ENCODE assay signal across 18 cellular contexts in genomic region chr14:23145794-23146422, GRCh38. TPM values are rescaled to one million over a fixed set of nuclear protein-coding genes. Genes with fewer than 3 reads are reported as not detected.
DNase-seq lines count a peak whose midpoint lies in the region; ATAC-seq and TF ChIP-seq lines count a peak whose summit lies in the region.
"Had no signal": no experiment of that assay in that cellular context is flagged by ENCODE, and none has a peak within 500 bp of the region (broad histone marks: within the 10 kb centered on the region; RNA-seq: fewer than 3 reads in every experiment).

No MANE protein-coding gene starts in this region.

- peaks cover 15% of the 10 kb centered on the region for H3K4me1 Mint-ChIP-seq in neural progenitor cell

- TF ChIP-seq POLR2A in esophagus muscularis mucosa (IDR thresholded peaks at IDR 0.05; ENCODE audit: low read depth): no peak
- no peak for TF ChIP-seq POLR2A in upper lobe of left lung (IDR thresholded peaks at IDR 0.05)

- H3K4me2 ChIP-seq in neural progenitor cell: peak overlapping the region; percentile 17

- H3K79me2 ChIP-seq in neural progenitor cell (ENCODE audit: low read depth): no peaks in the 10 kb centered on the region

- ATAC-seq in RWPE2 (ENCODE audit: low read depth): no peak; the same call in 2 of the 3 replicates
- ATAC-seq in upper lobe of left lung (ENCODE audit: low FRiP score in 2 of 2): peak; percentile 6 to 74
- ATAC-seq: CD8-positive, alpha-beta T cell; Panc1 had no signal

- H3K9ac ChIP-seq in neural progenitor cell: no peak overlapping the region

- TF ChIP-seq CTCF in RWPE2 (IDR thresholded peaks at IDR 0.05; ENCODE audit: poor library complexity, severe bottlenecking) (no peak), esophagus muscularis mucosa (IDR thresholded peaks at IDR 0.05) (no peak), neural progenitor cell (IDR thresholded peaks at IDR 0.05) (no peak), upper lobe of left lung (IDR thresholded peaks at IDR 0.05) (no peak)

- H2AFZ ChIP-seq in neural progenitor cell (replicated peaks): no peak overlapping the region

- peaks cover 6% of the 10 kb centered on the region for H4K20me1 ChIP-seq in neural progenitor cell (ENCODE audit: low read depth)

- DNase-seq in RWPE2 (ENCODE audit: low spot score) (no peak), esophagus muscularis mucosa (ENCODE audit: extremely low spot score) (no peak), neural progenitor cell (ENCODE audit: low spot score) (no peak), upper lobe of left lung (no peak), NCI-H1694 treated with DMSO at 0.1 percent for 48 hours (lab: John Stamatoyannopoulos, UW) (no peak), retina (no peak), EL (no peak)
- DNase-seq in stimulated activated naive CD4-positive, alpha-beta T cell (lab: John Stamatoyannopoulos, UW): no peak
- DNase-seq: CD8-positive, alpha-beta T cell; central memory CD4-positive, alpha-beta T cell; stimulated activated CD4-positive, alpha-beta T cell treated with anti-CD3 and anti-CD28 coated beads, Interleukin-4, amount 100 ng/mL, for 24 hours had no signal

- peak overlapping the region; percentile 55 for H3K27ac Mint-ChIP-seq in neural progenitor cell
- H3K27ac Mint-ChIP-seq: activated CD8-positive, alpha-beta T cell treated with anti-CD3 and anti-CD28 coated beads for 36 hours; CD8-positive, alpha-beta T cell; stimulated activated naive CD8-positive, alpha-beta T cell treated with anti-CD3 and anti-CD28 coated beads, Interleukin-15, Interleukin-2, amounts not matched to agents 100 ng/mL and 50 ng/mL, for 24 hours; T-helper 2 cell treated with Interferon-gamma antibody and Interleukin-4, amounts not matched to agents 5 μg/mL and 100 μg/mL, for 36 hours had no signal

- TF ChIP-seq EP300 in esophagus muscularis mucosa (IDR thresholded peaks at IDR 0.05): peak; percentile 84
- TF ChIP-seq EP300 in upper lobe of left lung (IDR thresholded peaks at IDR 0.05): peak in 2 of 4 donors; percentile 12 to 62

- no peak overlapping the region for H3K4me3 Mint-ChIP-seq in neural progenitor cell
- H3K4me3 Mint-ChIP-seq: activated CD8-positive, alpha-beta T cell treated with anti-CD3 and anti-CD28 coated beads for 36 hours; CD8-positive, alpha-beta T cell; stimulated activated naive CD8-positive, alpha-beta T cell treated with anti-CD3 and anti-CD28 coated beads, Interleukin-15, Interleukin-2, amounts not matched to agents 100 ng/mL and 50 ng/mL, for 24 hours; T-helper 2 cell treated with Interferon-gamma antibody and Interleukin-4, amounts not matched to agents 5 μg/mL and 100 μg/mL, for 36 hours had no signal

- H3K4me1 ChIP-seq in RWPE2 (ENCODE audit: insufficient read depth, poor library complexity, severe bottlenecking) (peaks cover 14% of the 10 kb centered on the region), esophagus muscularis mucosa (peaks cover 53 to 97% (median 92%) of the 10 kb centered on the region in 4 donors), neural progenitor cell (peaks cover 10% of the 10 kb centered on the region), upper lobe of left lung (peaks cover 0 to 21% (median 5%) of the 10 kb centered on the region in 4 donors)

- H3K36me3 ChIP-seq in RWPE2 (ENCODE audit: low read depth): no peaks in the 10 kb centered on the region
- peaks cover 0 to 13% (median 2%) of the 10 kb centered on the region in 4 donors for H3K36me3 ChIP-seq in esophagus muscularis mucosa
- no peaks in the 10 kb centered on the region for H3K36me3 ChIP-seq in neural progenitor cell
- no peaks in the 10 kb centered on the region for H3K36me3 ChIP-seq in upper lobe of left lung
- H3K36me3 ChIP-seq: HAP-1 had no signal

- intact Hi-C loops in esophagus muscularis mucosa (cut with DNase I): no loop called here

- no peaks in the 10 kb centered on the region for H3K27me3 ChIP-seq in RWPE2 (ENCODE audit: insufficient read depth, poor library complexity, severe bottlenecking)
- H3K27me3 ChIP-seq in esophagus muscularis mucosa: no peaks in the 10 kb centered on the region
- no peaks in the 10 kb centered on the region for H3K27me3 ChIP-seq in neural progenitor cell
- no peaks in the 10 kb centered on the region for H3K27me3 ChIP-seq in upper lobe of left lung

- peaks cover 4% of the 10 kb centered on the region for H3F3A ChIP-seq in neural progenitor cell (ENCODE audit: low read depth)

- H3K4me3 ChIP-seq in RWPE2 (ENCODE audit: severe bottlenecking) (no peak overlapping the region), esophagus muscularis mucosa (no peak overlapping the region), neural progenitor cell (no peak overlapping the region), upper lobe of left lung (no peak overlapping the region)
- H3K4me3 ChIP-seq: HAP-1 had no signal

- WGBS in esophagus muscularis mucosa: 48% methylated on average over 4 of the region's 4 CpGs
- WGBS in upper lobe of left lung, 2 donors: 55 to 61% methylated on average over 4 of the region's 4 CpGs

- H3K27ac ChIP-seq in RWPE2 (ENCODE audit: poor library complexity, severe bottlenecking): peak overlapping the region; percentile 23
- H3K27ac ChIP-seq in esophagus muscularis mucosa (replicated peaks in 1 of 4): peak overlapping the region; percentile 77 to 94 (median 91)
- no peak overlapping the region for H3K27ac ChIP-seq in neural progenitor cell
- peak overlapping the region in 2 of 4 donors; percentile 26 to 66 for H3K27ac ChIP-seq in upper lobe of left lung

- H3K36me3 Mint-ChIP-seq in neural progenitor cell: peaks cover 37% of the 10 kb centered on the region
- H3K36me3 Mint-ChIP-seq: CD8-positive, alpha-beta T cell had no signal

- peaks cover 4% of the 10 kb centered on the region for H3K9me3 Mint-ChIP-seq in neural progenitor cell
- H3K9me3 Mint-ChIP-seq: activated CD8-positive, alpha-beta T cell treated with anti-CD3 and anti-CD28 coated beads for 36 hours; CD8-positive, alpha-beta T cell; stimulated activated naive CD8-positive, alpha-beta T cell treated with anti-CD3 and anti-CD28 coated beads, Interleukin-15, Interleukin-2, amounts not matched to agents 100 ng/mL and 50 ng/mL, for 24 hours; T-helper 2 cell treated with Interferon-gamma antibody and Interleukin-4, amounts not matched to agents 5 μg/mL and 100 μg/mL, for 36 hours had no signal

- no peaks in the 10 kb centered on the region for H3K27me3 Mint-ChIP-seq in neural progenitor cell (ENCODE audit: insufficient read depth, low read depth)
- H3K27me3 Mint-ChIP-seq: stimulated activated naive CD8-positive, alpha-beta T cell treated with anti-CD3 and anti-CD28 coated beads, Interleukin-15, Interleukin-2, amounts not matched to agents 100 ng/mL and 50 ng/mL, for 24 hours had no signal

- H3K9me3 ChIP-seq in RWPE2 (ENCODE audit: severe bottlenecking) (no peaks in the 10 kb centered on the region), esophagus muscularis mucosa (no peaks in the 10 kb centered on the region), neural progenitor cell (ENCODE audit: low read depth) (no peaks in the 10 kb centered on the region), upper lobe of left lung (no peaks in the 10 kb centered on the region)
- H3K9me3 ChIP-seq: HAP-1 had no signal

RNA-seq across cellular contexts. Expression of gene CEBPE, which starts 26.9 kb away (rescaled TPM):
- total RNA-seq in esophagus muscularis mucosa (under 1 TPM in 1 of 4 donors, not detected in 3; 0.57 TPM), neural progenitor cell (ENCODE audit: low replicate concordance) (not detected in 2 replicates), upper lobe of left lung (under 1 TPM in 2 of 6 donors, not detected in 4; 0.31 to 0.77 TPM)
- total RNA-seq: CD8-positive, alpha-beta T cell; epithelial cell of proximal tubule; pulmonary artery endothelial cell had no signal

RNA-seq across cellular contexts. Expression of gene SLC7A8, which starts 37.6 kb away (rescaled TPM):
- 10 to 100 TPM; 19.5 to 48.3 (median 32.5) TPM for total RNA-seq in esophagus muscularis mucosa
- total RNA-seq in neural progenitor cell (ENCODE audit: low replicate concordance): 56.5 and 83.7 TPM in 2 replicates
- total RNA-seq in upper lobe of left lung: 10 to 100 TPM; 30.4 to 58.2 (median 42.0) TPM

RNA-seq across cellular contexts. Expression of gene CIROP, which starts 41.1 kb away (rescaled TPM):
- total RNA-seq in esophagus muscularis mucosa: under 1 TPM in 1 of 4 donors, not detected in 3; 0.19 TPM
- 0.06 TPM in 1 of 2 replicates, not detected in the other for total RNA-seq in neural progenitor cell (ENCODE audit: low replicate concordance)
- total RNA-seq in upper lobe of left lung: not detected
- total RNA-seq: activated CD8-positive, alpha-beta T cell treated with anti-CD3 and anti-CD28 coated beads for 36 hours; CD8-positive, alpha-beta T cell; epithelial cell of proximal tubule; pulmonary artery endothelial cell had no signal

RNA-seq across cellular contexts. Expression of gene C14orf119, which starts 50.6 kb away (rescaled TPM):
- 10 to 100 TPM; 21.2 to 42.5 (median 34.0) TPM for total RNA-seq in esophagus muscularis mucosa
- 32.0 and 37.5 TPM in 2 replicates for total RNA-seq in neural progenitor cell (ENCODE audit: low replicate concordance)
- 10 to 100 TPM in 5 of 6 donors, 1 to 10 TPM in 1; 4.9 to 52.5 (median 35.7) TPM for total RNA-seq in upper lobe of left lung

RNA-seq across cellular contexts. Expression of gene ACIN1, which starts 51.0 kb away (rescaled TPM):
- 100 to 1,000 TPM in 1 of 4 donors, 10 to 100 TPM in 3; 60.1 to 101 (median 89.5) TPM for total RNA-seq in esophagus muscularis mucosa
- total RNA-seq in neural progenitor cell (ENCODE audit: low replicate concordance): 184 and 215 TPM in 2 replicates
- total RNA-seq in upper lobe of left lung: 100 to 1,000 TPM in 5 of 6 donors, 10 to 100 TPM in 1; 91.1 to 350 (median 139) TPM
